Comparison of ENCODE assay signal across 9 cellular contexts in the genomic region with DNA sequence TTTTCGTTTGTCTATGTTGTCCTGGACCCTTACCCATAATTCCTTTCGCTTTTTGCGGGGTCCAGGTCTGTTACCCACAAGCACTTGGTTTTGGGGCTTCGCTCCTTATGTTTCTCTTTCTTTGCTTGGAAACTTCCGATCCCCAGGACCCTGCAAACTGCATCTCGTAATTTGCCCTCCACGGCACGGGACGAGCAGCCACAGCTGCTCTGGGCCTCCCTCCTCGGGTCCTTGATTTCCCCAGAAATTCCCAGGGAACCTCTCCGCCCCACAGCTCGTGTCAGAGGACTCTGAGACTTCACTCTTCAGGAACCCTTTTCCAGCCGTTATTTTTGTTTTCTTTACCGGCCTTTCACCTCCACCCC. TPM values are rescaled to one million over a fixed set of nuclear protein-coding genes. Genes with fewer than 3 reads are reported as not detected.
DNase-seq lines count a peak whose midpoint lies in the region; ATAC-seq, FAIRE-seq and TF ChIP-seq lines count a peak whose summit lies in the region.
"Had no signal": no experiment of that assay in that cellular context is flagged by ENCODE, and none has a peak within 500 bp of the region (broad histone marks: within the 10 kb centered on the region; RNA-seq: fewer than 3 reads in every experiment).

No MANE protein-coding gene starts in this region.

- peak overlapping the region; percentile 94 for H3K4me3 Mint-ChIP-seq in activated CD8-positive, alpha-beta memory T cell treated with anti-CD3 and anti-CD28 coated beads, Interleukin-2, amount 10 ng/mL, durations not matched to agents 7 days and 5 days

- TF ChIP-seq EP300 in HepG2 (IDR thresholded peaks at IDR 0.05; ENCODE audit: low read depth in 2 of 2, low read length in 2 of 2) = no peak
- 0 out of 2 replicates have a peak, but pooled peaks have one; percentile 3 for TF ChIP-seq EP300 in HepG2 (CRISPR knock-in tag; IDR thresholded peaks at IDR 0.05; ENCODE audit: borderline replicate concordance)

- TF ChIP-seq RAD21 in HepG2 (CRISPR knock-in tag; IDR thresholded peaks at IDR 0.05) = no peak

- H3K27me3 ChIP-seq in adrenal gland (no peaks in the 10 kb centered on the region), HepG2 (ENCODE audit: control insufficient read depth in 1 of 2, insufficient read depth in 2 of 2, low read length in 2 of 2) (no peaks in the 10 kb centered on the region; a peak in 1 of 5 replicates), thoracic aorta (replicated peaks; ENCODE audit: insufficient read depth) (no peaks in the 10 kb centered on the region)

- POLR2A ChIA-PET in HepG2 (lab: Yijun Ruan, JAX) = interaction anchor here (1.1 kb wide), 1 partner anchor 28 kb away, joined by 4 read pairs; no protein-coding TSS in a partner anchor

- peak overlapping the region; percentile 99 for H3K9ac ChIP-seq in HepG2 (ENCODE audit: insufficient read depth, low read depth, low read length)

- H3K4me2 ChIP-seq in HepG2 (ENCODE audit: low read depth, low read length) = peak overlapping the region; percentile 99

- peaks cover 32% of the 10 kb centered on the region for H3K36me3 Mint-ChIP-seq in activated CD8-positive, alpha-beta memory T cell treated with anti-CD3 and anti-CD28 coated beads, Interleukin-2, amount 10 ng/mL, durations not matched to agents 7 days and 5 days

- CTCF ChIA-PET in activated CD8-positive, alpha-beta memory T cell treated with anti-CD3 and anti-CD28 coated beads, Interleukin-2, amount 10 ng/mL, durations not matched to agents 7 days and 5 days (lab: Charles Lee) = interaction anchor here (2.4 to 3.9 kb wide), 2 partner anchors 12 to 20 kb away, joined by 6 to 34 read pairs; no protein-coding TSS in a partner anchor
- CTCF ChIA-PET in HepG2 (lab: Yijun Ruan, JAX; ENCODE audit: low intra/inter-chr PET ratio, low total read pairs) = no interaction called here

- intact Hi-C loops in adrenal gland (cut with DNase I) = no loop called here
- intact Hi-C loops in HepG2 (cut with micrococcal nuclease; ENCODE audit: unreplicated experiment) = no loop called here

- H3K27ac ChIP-seq in adrenal gland (peak overlapping the region in 4 of 5 donors; percentile 79 to 89 (median 85)), HepG2 (ENCODE audit: extremely low read length, insufficient read depth, low read length) (peak overlapping the region; percentile 94), thoracic aorta (peak overlapping the region; percentile 72 to 74)

- TF ChIP-seq POLR2A in adrenal gland (IDR thresholded peaks at IDR 0.05) = no peak
- TF ChIP-seq POLR2A in HepG2 (IDR thresholded peaks at IDR 0.05; ENCODE audit: insufficient read depth in 1 of 2, low read depth in 2 of 2, low read length in 2 of 2) = no peak

- H3K9me3 ChIP-seq in adrenal gland (replicated peaks in 1 of 3) (no peaks in the 10 kb centered on the region), HepG2 (ENCODE audit: low read length) (no peaks in the 10 kb centered on the region; the same call in 1 of the 2 replicates), thoracic aorta (no peaks in the 10 kb centered on the region)

- no peak overlapping the region for H2AFZ ChIP-seq in HepG2 (ENCODE audit: low read length)

- no peaks in the 10 kb centered on the region for H3K9me3 Mint-ChIP-seq in activated CD8-positive, alpha-beta memory T cell treated with anti-CD3 and anti-CD28 coated beads, Interleukin-2, amount 10 ng/mL, durations not matched to agents 7 days and 5 days (ENCODE audit: low read depth)

- H3K36me3 ChIP-seq in adrenal gland (replicated peaks in 1 of 2) (peaks cover 0 to 30% of the 10 kb centered on the region in 2 donors), HepG2 (replicated peaks in 1 of 2; ENCODE audit: control insufficient read depth in 1 of 2, insufficient read depth in 2 of 2, low read length in 2 of 2) (peaks cover 18 to 27% of the 10 kb centered on the region in 2 experiments), thoracic aorta (peaks cover 18% of the 10 kb centered on the region)

- H4K20me1 ChIP-seq in HepG2 (ENCODE audit: insufficient read depth, low read length) = peaks cover 38% of the 10 kb centered on the region

- no peak for ATAC-seq in activated CD8-positive, alpha-beta memory T cell treated with anti-CD3 and anti-CD28 coated beads, Interleukin-2, amount 10 ng/mL, durations not matched to agents 7 days and 5 days
- ATAC-seq in HepG2 (no peak; the same call in 2 of the 3 replicates), thoracic aorta (ENCODE audit: insufficient number of reproducible peaks, low FRiP score, low read depth) (no peak), HG03565 (IDR thresholded peaks at IDR 0.05; ENCODE audit: unreplicated experiment) (no peak)

- H3K79me2 ChIP-seq in HepG2 (ENCODE audit: insufficient read depth, low read length) = peaks cover 47% of the 10 kb centered on the region

- in situ Hi-C loops in HepG2 (cut with HindIII; ENCODE audit: extremely low pct_ligation_motif_present, low pct_unique_long_range_greater_than_20kb) = no loop called here

- 0% methylated on average over 14 of the region's 14 CpGs for WGBS in adrenal gland, 4 donors
- WGBS in HepG2 (ENCODE audit: low lambda C conversion rate) = under 1% methylated on average over 14 of the region's 14 CpGs

- peak overlapping the region; percentile 68 to 87 (median 79) for H3K4me3 ChIP-seq in adrenal gland
- H3K4me3 ChIP-seq in HepG2 (replicated peaks in 1 of 3; ENCODE audit: insufficient read depth in 1 of 3, low read depth in 2 of 3, low read length in 3 of 3) = peak overlapping the region; percentile 91 to 97 (median 93)
- H3K4me3 ChIP-seq in thoracic aorta = peak overlapping the region; percentile 88

- DNase-seq in activated CD8-positive, alpha-beta memory T cell treated with anti-CD3 and anti-CD28 coated beads, Interleukin-2, amount 10 ng/mL, durations not matched to agents 7 days and 5 days = no peak
- DNase-seq in activated CD8-positive, alpha-beta memory T cell treated with anti-CD3 and anti-CD28 coated beads for 24 hours = no peak
- DNase-seq in adrenal gland (no peak), HepG2 (ENCODE audit: low spot score) (no peak), thoracic aorta (ENCODE audit: low spot score) (no peak), NCI-H2029 treated with DMSO at 0.1 percent for 48 hours (lab: John Stamatoyannopoulos, UW) (no peak)
- DNase-seq in activated effector memory CD4-positive, alpha-beta T cell treated with Interleukin-2 at 50 U/mL for 16 hours = no peak

- peaks cover 10 to 32% of the 10 kb centered on the region in 2 donors for H3K4me1 ChIP-seq in adrenal gland (replicated peaks in 1 of 2)
- H3K4me1 ChIP-seq in HepG2 (ENCODE audit: insufficient read depth, low read length) = peaks cover 45% of the 10 kb centered on the region
- peaks cover 18 to 25% of the 10 kb centered on the region in 2 donors for H3K4me1 ChIP-seq in thoracic aorta (ENCODE audit: control insufficient read depth in 1 of 2, low read depth in 2 of 2)

- no TSS peak for BruUV-seq in HepG2 (replicated peaks; lab: Mats Ljungman, UMichigan)

- no peak for FAIRE-seq in HepG2 (lab: Jason Lieb, UNC)

- peak overlapping the region; percentile 90 for H3K27ac Mint-ChIP-seq in activated CD8-positive, alpha-beta memory T cell treated with anti-CD3 and anti-CD28 coated beads, Interleukin-2, amount 10 ng/mL, durations not matched to agents 7 days and 5 days

- H3K27me3 Mint-ChIP-seq in activated CD8-positive, alpha-beta memory T cell treated with anti-CD3 and anti-CD28 coated beads, Interleukin-2, amount 10 ng/mL, durations not matched to agents 7 days and 5 days = no peaks in the 10 kb centered on the region

- H3K4me1 Mint-ChIP-seq in activated CD8-positive, alpha-beta memory T cell treated with anti-CD3 and anti-CD28 coated beads, Interleukin-2, amount 10 ng/mL, durations not matched to agents 7 days and 5 days = peaks cover 36% of the 10 kb centered on the region

- TF ChIP-seq CTCF in adrenal gland (IDR thresholded peaks at IDR 0.05) = no peak
- no peak for TF ChIP-seq CTCF in HepG2 (CRISPR knock-in tag; IDR thresholded peaks at IDR 0.05)
- TF ChIP-seq CTCF in thoracic aorta (IDR thresholded peaks at IDR 0.05) = no peak

RNA-seq across cellular contexts. Expression of a gene that starts 0.6 kb away (rescaled TPM):
- 100 to 1,000 TPM; 222 to 224 TPM for total RNA-seq in activated CD8-positive, alpha-beta memory T cell treated with anti-CD3 and anti-CD28 coated beads, Interleukin-2, amount 10 ng/mL, durations not matched to agents 7 days and 5 days
- total RNA-seq in adrenal gland (100 to 1,000 TPM; 109 to 443 (median 233) TPM), HepG2 (2016; rRNA removed; fragmentation: Illumina TruSeq; extraction: Trizol) (85.9 and 150 TPM in 2 replicates), thoracic aorta (100 to 1,000 TPM; 339 to 438 TPM)
- polyA plus RNA-seq in adrenal gland (1,000 to 10,000 TPM in 1 of 3 donors, 100 to 1,000 TPM in 2; 114 to 1,255 (median 535) TPM), HepG2 (2011; rRNA removed) (210 and 272 TPM in 2 replicates)
- 11.5 and 14.5 TPM in 2 replicates for total RNA-seq in HepG2 (2016; cell fraction: cytosol; rRNA removed; fragmentation: Illumina TruSeq; extraction: Trizol; ENCODE audit: low read depth)
- 75.6 and 153 TPM in 2 replicates for total RNA-seq in HepG2 (2016; cell fraction: insoluble cytoplasmic fraction; rRNA removed; fragmentation: Illumina TruSeq; extraction: Trizol)
- 24.7 and 25.3 TPM in 2 replicates for total RNA-seq in HepG2 (2016; cell fraction: membrane; rRNA removed; fragmentation: Illumina TruSeq; extraction: Trizol)
- total RNA-seq in HepG2 (2016; cell fraction: nucleus; rRNA removed; fragmentation: Illumina TruSeq; extraction: Trizol) = 111 and 131 TPM in 2 replicates
- 54.3 and 101 TPM in 2 replicates for polyA plus RNA-seq in HepG2 (2011; cell fraction: cytosol; rRNA removed)
- 2,510 and 2,895 TPM in 2 replicates for polyA plus RNA-seq in HepG2 (2011; cell fraction: nucleus; rRNA removed)
- 150 and 238 TPM in 2 replicates for polyA plus RNA-seq in HepG2 (2012)
- polyA plus RNA-seq in HepG2 (2016; cell fraction: cytosol; fragmentation: Illumina TruSeq; extraction: Trizol; ENCODE audit: low read depth) = 10.9 and 11.3 TPM in 2 replicates
- 110 and 134 TPM in 2 replicates for polyA plus RNA-seq in HepG2 (2016; cell fraction: insoluble cytoplasmic fraction; fragmentation: Illumina TruSeq; extraction: Trizol; ENCODE audit: low read depth)
- 12.6 and 14.1 TPM in 2 replicates for polyA plus RNA-seq in HepG2 (2016; cell fraction: membrane; fragmentation: Illumina TruSeq; extraction: Trizol; ENCODE audit: low read depth)
- polyA plus RNA-seq in HepG2 (2016; cell fraction: nucleus; fragmentation: Illumina TruSeq; extraction: Trizol; ENCODE audit: insufficient read depth, low read depth) = 389 and 398 TPM in 2 replicates
- 69.0 and 98.0 TPM in 2 replicates for polyA minus RNA-seq in HepG2 (2011; rRNA and poly(A)+ RNA removed; ENCODE audit: low replicate concordance)
- 31.5 and 36.6 TPM in 2 replicates for polyA minus RNA-seq in HepG2 (2011; cell fraction: cytosol; rRNA and poly(A)+ RNA removed)
- polyA minus RNA-seq in HepG2 (2011; cell fraction: nucleus; rRNA and poly(A)+ RNA removed) = 105 and 134 TPM in 2 replicates

RNA-seq across cellular contexts. Expression of a gene that starts 13.4 kb away (rescaled TPM):
- not detected for total RNA-seq in activated CD8-positive, alpha-beta memory T cell treated with anti-CD3 and anti-CD28 coated beads, Interleukin-2, amount 10 ng/mL, durations not matched to agents 7 days and 5 days
- not detected for total RNA-seq in adrenal gland
- polyA plus RNA-seq in adrenal gland = not detected
- total RNA-seq in HepG2 (2016; rRNA removed; fragmentation: Illumina TruSeq; extraction: Trizol) = not detected in 2 replicates
- total RNA-seq in HepG2 (2016; cell fraction: cytosol; rRNA removed; fragmentation: Illumina TruSeq; extraction: Trizol; ENCODE audit: low read depth) = not detected in 2 replicates
- total RNA-seq in HepG2 (2016; cell fraction: insoluble cytoplasmic fraction; rRNA removed; fragmentation: Illumina TruSeq; extraction: Trizol) = not detected in 2 replicates
- not detected in 2 replicates for total RNA-seq in HepG2 (2016; cell fraction: membrane; rRNA removed; fragmentation: Illumina TruSeq; extraction: Trizol)
- total RNA-seq in HepG2 (2016; cell fraction: nucleus; rRNA removed; fragmentation: Illumina TruSeq; extraction: Trizol) = not detected in 2 replicates
- polyA plus RNA-seq in HepG2 (2011; rRNA removed) = not detected in 2 replicates
- polyA plus RNA-seq in HepG2 (2011; cell fraction: cytosol; rRNA removed) = not detected in 2 replicates
- polyA plus RNA-seq in HepG2 (2011; cell fraction: nucleus; rRNA removed) = not detected in 2 replicates
- polyA plus RNA-seq in HepG2 (2012) = not detected in 2 replicates
- polyA plus RNA-seq in HepG2 (2016; cell fraction: cytosol; fragmentation: Illumina TruSeq; extraction: Trizol; ENCODE audit: low read depth) = not detected in 2 replicates
- polyA plus RNA-seq in HepG2 (2016; cell fraction: insoluble cytoplasmic fraction; fragmentation: Illumina TruSeq; extraction: Trizol; ENCODE audit: low read depth) = not detected in 2 replicates
- polyA plus RNA-seq in HepG2 (2016; cell fraction: membrane; fragmentation: Illumina TruSeq; extraction: Trizol; ENCODE audit: low read depth) = not detected in 2 replicates
- not detected in 2 replicates for polyA plus RNA-seq in HepG2 (2016; cell fraction: nucleus; fragmentation: Illumina TruSeq; extraction: Trizol; ENCODE audit: insufficient read depth, low read depth)
- polyA minus RNA-seq in HepG2 (2011; rRNA and poly(A)+ RNA removed; ENCODE audit: low replicate concordance) = not detected in 2 replicates
- polyA minus RNA-seq in HepG2 (2011; cell fraction: cytosol; rRNA and poly(A)+ RNA removed) = not detected in 2 replicates
- polyA minus RNA-seq in HepG2 (2011; cell fraction: nucleus; rRNA and poly(A)+ RNA removed) = not detected in 2 replicates
- total RNA-seq in thoracic aorta = not detected
- total RNA-seq: HT1080 had no signal

RNA-seq across cellular contexts. Expression of a gene that starts 21.2 kb away (rescaled TPM):
- not detected for total RNA-seq in activated CD8-positive, alpha-beta memory T cell treated with anti-CD3 and anti-CD28 coated beads, Interleukin-2, amount 10 ng/mL, durations not matched to agents 7 days and 5 days
- not detected for total RNA-seq in adrenal gland
- polyA plus RNA-seq in adrenal gland = not detected
- not detected in 2 replicates for total RNA-seq in HepG2 (2016; rRNA removed; fragmentation: Illumina TruSeq; extraction: Trizol)
- not detected in 2 replicates for total RNA-seq in HepG2 (2016; cell fraction: cytosol; rRNA removed; fragmentation: Illumina TruSeq; extraction: Trizol; ENCODE audit: low read depth)
- total RNA-seq in HepG2 (2016; cell fraction: insoluble cytoplasmic fraction; rRNA removed; fragmentation: Illumina TruSeq; extraction: Trizol) = not detected in 2 replicates
- not detected in 2 replicates for total RNA-seq in HepG2 (2016; cell fraction: membrane; rRNA removed; fragmentation: Illumina TruSeq; extraction: Trizol)
- total RNA-seq in HepG2 (2016; cell fraction: nucleus; rRNA removed; fragmentation: Illumina TruSeq; extraction: Trizol) = not detected in 2 replicates
- not detected in 2 replicates for polyA plus RNA-seq in HepG2 (2011; rRNA removed)
- polyA plus RNA-seq in HepG2 (2011; cell fraction: cytosol; rRNA removed) = not detected in 2 replicates
- not detected in 2 replicates for polyA plus RNA-seq in HepG2 (2011; cell fraction: nucleus; rRNA removed)
- not detected in 2 replicates for polyA plus RNA-seq in HepG2 (2012)
- not detected in 2 replicates for polyA plus RNA-seq in HepG2 (2016; cell fraction: cytosol; fragmentation: Illumina TruSeq; extraction: Trizol; ENCODE audit: low read depth)
- polyA plus RNA-seq in HepG2 (2016; cell fraction: insoluble cytoplasmic fraction; fragmentation: Illumina TruSeq; extraction: Trizol; ENCODE audit: low read depth) = not detected in 2 replicates
- polyA plus RNA-seq in HepG2 (2016; cell fraction: membrane; fragmentation: Illumina TruSeq; extraction: Trizol; ENCODE audit: low read depth) = not detected in 2 replicates
- polyA plus RNA-seq in HepG2 (2016; cell fraction: nucleus; fragmentation: Illumina TruSeq; extraction: Trizol; ENCODE audit: insufficient read depth, low read depth) = not detected in 2 replicates
- not detected in 2 replicates for polyA minus RNA-seq in HepG2 (2011; rRNA and poly(A)+ RNA removed; ENCODE audit: low replicate concordance)
- not detected in 2 replicates for polyA minus RNA-seq in HepG2 (2011; cell fraction: cytosol; rRNA and poly(A)+ RNA removed)
- polyA minus RNA-seq in HepG2 (2011; cell fraction: nucleus; rRNA and poly(A)+ RNA removed) = not detected in 2 replicates
- not detected for total RNA-seq in thoracic aorta
- total RNA-seq: HT1080 had no signal

RNA-seq across cellular contexts. Expression of a gene that starts 28.3 kb away (rescaled TPM):
- total RNA-seq in activated CD8-positive, alpha-beta memory T cell treated with anti-CD3 and anti-CD28 coated beads, Interleukin-2, amount 10 ng/mL, durations not matched to agents 7 days and 5 days = not detected
- total RNA-seq in adrenal gland (under 1 TPM in 2 of 8 donors, not detected in 6; 0.15 to 0.28 TPM), HepG2 (2016; rRNA removed; fragmentation: Illumina TruSeq; extraction: Trizol) (not detected in 2 replicates), thoracic aorta (not detected)
- polyA plus RNA-seq in adrenal gland (under 1 TPM in 2 of 3 donors, not detected in 1; 0.13 to 0.97 TPM), HepG2 (2011; rRNA removed) (0.07 and 0.08 TPM in 2 replicates)
- not detected in 2 replicates for total RNA-seq in HepG2 (2016; cell fraction: cytosol; rRNA removed; fragmentation: Illumina TruSeq; extraction: Trizol; ENCODE audit: low read depth)
- total RNA-seq in HepG2 (2016; cell fraction: insoluble cytoplasmic fraction; rRNA removed; fragmentation: Illumina TruSeq; extraction: Trizol) = not detected in 2 replicates
- total RNA-seq in HepG2 (2016; cell fraction: membrane; rRNA removed; fragmentation: Illumina TruSeq; extraction: Trizol) = not detected in 2 replicates
- not detected in 2 replicates for total RNA-seq in HepG2 (2016; cell fraction: nucleus; rRNA removed; fragmentation: Illumina TruSeq; extraction: Trizol)
- polyA plus RNA-seq in HepG2 (2011; cell fraction: cytosol; rRNA removed) = not detected in 2 replicates
- polyA plus RNA-seq in HepG2 (2011; cell fraction: nucleus; rRNA removed) = 0.23 and 0.31 TPM in 2 replicates
- polyA plus RNA-seq in HepG2 (2012) = not detected in 2 replicates
- polyA plus RNA-seq in HepG2 (2016; cell fraction: cytosol; fragmentation: Illumina TruSeq; extraction: Trizol; ENCODE audit: low read depth) = not detected in 2 replicates
- polyA plus RNA-seq in HepG2 (2016; cell fraction: insoluble cytoplasmic fraction; fragmentation: Illumina TruSeq; extraction: Trizol; ENCODE audit: low read depth) = not detected in 2 replicates
- polyA plus RNA-seq in HepG2 (2016; cell fraction: membrane; fragmentation: Illumina TruSeq; extraction: Trizol; ENCODE audit: low read depth) = not detected in 2 replicates
- not detected in 2 replicates for polyA plus RNA-seq in HepG2 (2016; cell fraction: nucleus; fragmentation: Illumina TruSeq; extraction: Trizol; ENCODE audit: insufficient read depth, low read depth)
- not detected in 2 replicates for polyA minus RNA-seq in HepG2 (2011; rRNA and poly(A)+ RNA removed; ENCODE audit: low replicate concordance)
- polyA minus RNA-seq in HepG2 (2011; cell fraction: cytosol; rRNA and poly(A)+ RNA removed) = not detected in 2 replicates
- not detected in 2 replicates for polyA minus RNA-seq in HepG2 (2011; cell fraction: nucleus; rRNA and poly(A)+ RNA removed)

RNA-seq across cellular contexts. Expression of a gene that starts 28.3 kb away (rescaled TPM):
- 1 to 10 TPM; 3.3 to 5.7 TPM for total RNA-seq in activated CD8-positive, alpha-beta memory T cell treated with anti-CD3 and anti-CD28 coated beads, Interleukin-2, amount 10 ng/mL, durations not matched to agents 7 days and 5 days
- 10 to 100 TPM in 3 of 8 donors, 1 to 10 TPM in 5; 4.9 to 15.3 (median 9.5) TPM for total RNA-seq in adrenal gland
- 10 to 100 TPM in 2 of 3 donors, 1 to 10 TPM in 1; 4.4 to 35.2 (median 32.9) TPM for polyA plus RNA-seq in adrenal gland
- 3.5 and 5.3 TPM in 2 replicates for total RNA-seq in HepG2 (2016; rRNA removed; fragmentation: Illumina TruSeq; extraction: Trizol)
- total RNA-seq in HepG2 (2016; cell fraction: cytosol; rRNA removed; fragmentation: Illumina TruSeq; extraction: Trizol; ENCODE audit: low read depth) = 5.6 and 7.0 TPM in 2 replicates
- total RNA-seq in HepG2 (2016; cell fraction: insoluble cytoplasmic fraction; rRNA removed; fragmentation: Illumina TruSeq; extraction: Trizol) = 2.9 and 5.2 TPM in 2 replicates
- 6.4 and 6.9 TPM in 2 replicates for total RNA-seq in HepG2 (2016; cell fraction: membrane; rRNA removed; fragmentation: Illumina TruSeq; extraction: Trizol)
- 3.4 and 4.1 TPM in 2 replicates for total RNA-seq in HepG2 (2016; cell fraction: nucleus; rRNA removed; fragmentation: Illumina TruSeq; extraction: Trizol)
- polyA plus RNA-seq in HepG2 (2011; rRNA removed) = 7.6 and 8.6 TPM in 2 replicates
- polyA plus RNA-seq in HepG2 (2011; cell fraction: cytosol; rRNA removed) = 5.0 and 9.3 TPM in 2 replicates
- 15.9 and 17.9 TPM in 2 replicates for polyA plus RNA-seq in HepG2 (2011; cell fraction: nucleus; rRNA removed)
- polyA plus RNA-seq in HepG2 (2012) = 3.9 and 4.2 TPM in 2 replicates
- polyA plus RNA-seq in HepG2 (2016; cell fraction: cytosol; fragmentation: Illumina TruSeq; extraction: Trizol; ENCODE audit: low read depth) = 4.7 and 5.8 TPM in 2 replicates
- polyA plus RNA-seq in HepG2 (2016; cell fraction: insoluble cytoplasmic fraction; fragmentation: Illumina TruSeq; extraction: Trizol; ENCODE audit: low read depth) = 3.3 and 3.7 TPM in 2 replicates
- polyA plus RNA-seq in HepG2 (2016; cell fraction: membrane; fragmentation: Illumina TruSeq; extraction: Trizol; ENCODE audit: low read depth) = 2.7 and 6.8 TPM in 2 replicates
- polyA plus RNA-seq in HepG2 (2016; cell fraction: nucleus; fragmentation: Illumina TruSeq; extraction: Trizol; ENCODE audit: insufficient read depth, low read depth) = 8.3 and 9.6 TPM in 2 replicates
- 3.8 and 4.0 TPM in 2 replicates for polyA minus RNA-seq in HepG2 (2011; rRNA and poly(A)+ RNA removed; ENCODE audit: low replicate concordance)
- polyA minus RNA-seq in HepG2 (2011; cell fraction: cytosol; rRNA and poly(A)+ RNA removed) = 0.88 and 1.7 TPM in 2 replicates
- 4.9 and 8.3 TPM in 2 replicates for polyA minus RNA-seq in HepG2 (2011; cell fraction: nucleus; rRNA and poly(A)+ RNA removed)
- total RNA-seq in thoracic aorta = 10 to 100 TPM in 1 of 2 donors, not detected in 1; 19.8 TPM
